Comparison of ENCODE assay signal across 20 cellular contexts in the genomic region with DNA sequence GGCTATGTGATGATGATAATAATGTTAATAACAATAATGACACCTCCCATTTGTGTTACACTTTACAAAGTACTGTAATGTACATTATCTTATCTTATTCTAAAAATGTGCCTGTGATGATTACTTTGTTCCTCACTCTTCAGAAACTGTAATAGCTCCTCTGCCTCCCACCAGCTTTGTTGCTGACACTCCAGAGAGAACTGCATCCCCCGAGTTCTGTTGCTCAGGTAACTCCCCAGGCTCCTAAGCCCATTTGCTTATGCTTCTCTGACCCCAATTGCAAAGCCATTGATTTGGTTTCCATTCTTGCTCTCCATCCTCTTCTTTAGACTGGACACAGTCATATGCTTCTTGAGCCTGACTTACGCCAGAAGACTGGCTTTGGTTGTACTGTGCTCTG.
"Had no signal": no experiment of that assay in that cellular context is flagged by ENCODE, and none has a peak within 500 bp of the region (broad histone marks: within the 10 kb centered on the region; RNA-seq: fewer than 3 reads in every experiment).

No MANE protein-coding gene starts in this region.

- H3K4me1 ChIP-seq: esophagus squamous epithelium, gastrocnemius medialis, heart right ventricle, left lung, lower lobe of right lung had no signal

- H3K9me3 Mint-ChIP-seq: mesothelial cell of epicardium had no signal

- H3K36me3 ChIP-seq: esophagus squamous epithelium, gastrocnemius medialis, heart right ventricle, left lung, lower lobe of right lung had no signal

- H3K4me1 Mint-ChIP-seq: mesothelial cell of epicardium, naive B cell had no signal

- ATAC-seq: esophagus mucosa, gastrocnemius medialis, heart right ventricle, left cardiac atrium, left lung, left ventricle myocardium superior, lower lobe of right lung, mucosa of descending colon had no signal

- H3K4me3 Mint-ChIP-seq: mesothelial cell of epicardium, naive B cell had no signal

- DNase-seq: dermis blood vessel endothelial cell; dorsolateral prefrontal cortex; effector CD4-positive, alpha-beta T cell; effector memory CD4-positive, alpha-beta T cell; esophagus squamous epithelium; foreskin fibroblast; foreskin melanocyte; gastrocnemius medialis; heart right ventricle; hippocampal formation; left cardiac atrium; left lung; left ventricle myocardium superior; lower lobe of right lung; mesenchymal stem cell; mucosa of descending colon; naive B cell had no signal

- H3K27me3 ChIP-seq: dorsolateral prefrontal cortex, esophagus squamous epithelium, gastrocnemius medialis, heart right ventricle, left lung had no signal

- H3K9me3 ChIP-seq: esophagus squamous epithelium, gastrocnemius medialis, heart right ventricle, left lung, lower lobe of right lung, mucosa of descending colon had no signal

- H3K27ac ChIP-seq: coronary artery, esophagus squamous epithelium, gastrocnemius medialis, heart right ventricle, left lung, lower lobe of right lung had no signal

- H3K36me3 Mint-ChIP-seq: mesothelial cell of epicardium, naive B cell had no signal

- H3K4me3 ChIP-seq: coronary artery, dorsolateral prefrontal cortex, esophagus squamous epithelium, gastrocnemius medialis, heart right ventricle, left lung, lower lobe of right lung, mucosa of descending colon had no signal

- H3K27me3 Mint-ChIP-seq: naive B cell had no signal

- H3K27ac Mint-ChIP-seq: mesothelial cell of epicardium, naive B cell had no signal
